6 cellular contexts compared by ENCODE assay signal in genomic region chr19:2235396-2236284, GRCh38. TPM values are rescaled to one million over a fixed set of nuclear protein-coding genes. Genes with fewer than 3 reads are reported as not detected.
DNase-seq lines count a peak whose midpoint lies in the region; ATAC-seq and TF ChIP-seq lines count a peak whose summit lies in the region.

No MANE protein-coding gene starts in this region.

- H3K9me2 ChIP-seq in DOHH2 (replicated peaks; ENCODE audit: control insufficient read depth, low read length), result no peaks in the 10 kb centered on the region
- H3K9me2 ChIP-seq in PC-9 (ENCODE audit: insufficient read depth), result no peaks in the 10 kb centered on the region

- H4K20me1 ChIP-seq in DOHH2 (ENCODE audit: control insufficient read depth, insufficient read depth, low read depth, low read length), result peaks cover 30% of the 10 kb centered on the region
- peaks cover 34% of the 10 kb centered on the region for H4K20me1 ChIP-seq in PC-9 (ENCODE audit: insufficient read depth)

- TF ChIP-seq CTCF in DOHH2 (IDR thresholded peaks at IDR 0.05; ENCODE audit: low read depth, low read length, poor library complexity, severe bottlenecking) (no peak), PC-9 (conservative IDR thresholded peaks at IDR 0.05) (no peak), glutamatergic neuron (IDR thresholded peaks at IDR 0.05; ENCODE audit: partially characterized antibody, unreplicated experiment) (no peak), suprapubic skin (IDR thresholded peaks at IDR 0.05) (no peak)

- peak overlapping the region; percentile 67; the same call in 1 of the 2 replicates for H2AFZ ChIP-seq in PC-9

- intact Hi-C loops in PC-9 (cut with micrococcal nuclease; ENCODE audit: unreplicated experiment), result loop anchor here (1.0 to 10.0 kb wide), 3 partner anchors 79 to 229 kb away; no protein-coding TSS in a partner anchor

- peaks cover 16% of the 10 kb centered on the region for H3K27me3 Mint-ChIP-seq in glutamatergic neuron (ENCODE audit: unreplicated experiment)

- DNase-seq in PC-9 (peak in 1 of 2 experiments; percentile 9), glutamatergic neuron (peak; percentile 38), suprapubic skin (ENCODE audit: low spot score in 2 of 2) (no peak)
- DNase-seq in stimulated activated CD4-positive, alpha-beta T cell treated with anti-CD3 and anti-CD28 coated beads, Interleukin-12 subunit alpha, Interleukin-12 subunit beta, amount 100 ng/mL, for 4 hours, result no peak

- H3K4me3 ChIP-seq in DOHH2 (ENCODE audit: low read length) (peak overlapping the region; percentile 97), PC-9 (peak overlapping the region; percentile 82), suprapubic skin (peak overlapping the region; percentile 92)

- H3K27ac ChIP-seq in DOHH2 (ENCODE audit: low read depth, low read length), result peak overlapping the region; percentile 77
- H3K27ac ChIP-seq in PC-9, result peak overlapping the region; percentile 83; the same call in 1 of the 2 replicates
- peak overlapping the region; percentile 94 for H3K27ac ChIP-seq in suprapubic skin

- H3K36me3 Mint-ChIP-seq in glutamatergic neuron (ENCODE audit: unreplicated experiment), result no peaks in the 10 kb centered on the region

- CTCF ChIA-PET in PC-9 (lab: Charles Lee), result interaction anchor here (0.6 kb wide), 1 partner anchor 80 kb away, joined by 4 read pairs; no protein-coding TSS in a partner anchor

- H3K4me1 ChIP-seq in DOHH2 (ENCODE audit: control insufficient read depth, low read length) (peaks cover 59% of the 10 kb centered on the region), PC-9 (replicated peaks; ENCODE audit: insufficient read depth) (peaks cover 15% of the 10 kb centered on the region), suprapubic skin (peaks cover 81% of the 10 kb centered on the region)

- peak overlapping the region; percentile 97 for H3K4me3 Mint-ChIP-seq in glutamatergic neuron (ENCODE audit: unreplicated experiment)

- H3K4me2 ChIP-seq in DOHH2 (ENCODE audit: low read length) (peak overlapping the region; percentile 88), PC-9 (peak overlapping the region; percentile 93)

- TF ChIP-seq EP300 in suprapubic skin (IDR thresholded peaks at IDR 0.05), result no peak

- H3K79me2 ChIP-seq in DOHH2 (ENCODE audit: control insufficient read depth, low read length), result peaks cover 95% of the 10 kb centered on the region
- peaks cover 64% of the 10 kb centered on the region for H3K79me2 ChIP-seq in PC-9 (ENCODE audit: low read depth)

- peak overlapping the region; percentile 97 for H3K27ac Mint-ChIP-seq in glutamatergic neuron (ENCODE audit: unreplicated experiment)

- TF ChIP-seq POLR2A in suprapubic skin (IDR thresholded peaks at IDR 0.05), result no peak

- H3K36me3 ChIP-seq in DOHH2 (ENCODE audit: control insufficient read depth, low read length), result peaks cover 89% of the 10 kb centered on the region
- H3K36me3 ChIP-seq in PC-9 (ENCODE audit: low read depth), result no peaks in the 10 kb centered on the region
- H3K36me3 ChIP-seq in suprapubic skin, result peaks cover 21% of the 10 kb centered on the region

- no peaks in the 10 kb centered on the region for H3K27me3 ChIP-seq in DOHH2 (ENCODE audit: control insufficient read depth, low read length)
- no peaks in the 10 kb centered on the region for H3K27me3 ChIP-seq in PC-9 (ENCODE audit: insufficient read depth, low read depth)
- no peaks in the 10 kb centered on the region for H3K27me3 ChIP-seq in suprapubic skin

- peaks cover 25% of the 10 kb centered on the region for H3K4me1 Mint-ChIP-seq in glutamatergic neuron (ENCODE audit: low read depth, unreplicated experiment)

- no TSS peak for BruUV-seq in PC-9 (replicated peaks; lab: Mats Ljungman, UMichigan)

- ATAC-seq in HG02610 (IDR thresholded peaks at IDR 0.05; ENCODE audit: unreplicated experiment), result peak; percentile 1

- H3F3A ChIP-seq in DOHH2 (ENCODE audit: control insufficient read depth, insufficient read depth), result peaks cover 9% of the 10 kb centered on the region; the same call in 1 of the 2 replicates
- H3F3A ChIP-seq in PC-9 (ENCODE audit: insufficient read depth, low read depth), result peaks cover 9% of the 10 kb centered on the region; the same call in 1 of the 2 replicates

- 0% methylated on average over 4 of the region's 73 CpGs for WGBS in suprapubic skin

- peaks cover 26% of the 10 kb centered on the region for H3K9me3 Mint-ChIP-seq in glutamatergic neuron (ENCODE audit: unreplicated experiment)

- H3K9me3 ChIP-seq in DOHH2 (ENCODE audit: control insufficient read depth, insufficient read depth, low read length), result no peaks in the 10 kb centered on the region
- no peaks in the 10 kb centered on the region for H3K9me3 ChIP-seq in PC-9 (ENCODE audit: insufficient read depth, low read depth)
- H3K9me3 ChIP-seq in suprapubic skin, result no peaks in the 10 kb centered on the region

- POLR2A ChIA-PET in PC-9 (lab: Charles Lee; ENCODE audit: unreplicated experiment), result interaction anchor here (0.6 to 0.7 kb wide), 2 partner anchors 85 to 240 kb away, joined by 3 to 4 read pairs; partner anchors contain the start of gene GADD45B

RNA-seq across cellular contexts. Expression of gene PLEKHJ1, which starts 0.5 kb away (rescaled TPM):
- total RNA-seq in PC-9 (2021) (38.6 and 45.9 TPM in 2 replicates), glutamatergic neuron (ENCODE audit: unreplicated experiment) (164 TPM), suprapubic skin (10 to 100 TPM; 36.1 to 78.0 (median 62.9) TPM)

RNA-seq across cellular contexts. Expression of gene SF3A2, which starts 1.0 kb away (rescaled TPM):
- total RNA-seq in PC-9 (2021) (73.5 and 83.0 TPM in 2 replicates), glutamatergic neuron (ENCODE audit: unreplicated experiment) (101 TPM), suprapubic skin (100 to 1,000 TPM in 1 of 4 donors, 10 to 100 TPM in 3; 48.0 to 103 (median 64.8) TPM)

RNA-seq across cellular contexts. Expression of gene AMH, which starts 13.5 kb away (rescaled TPM):
- total RNA-seq in PC-9 (2021), result 6.9 and 8.1 TPM in 2 replicates
- 11.0 TPM for total RNA-seq in glutamatergic neuron (ENCODE audit: unreplicated experiment)
- total RNA-seq in suprapubic skin, result 1 to 10 TPM; 1.7 to 4.3 (median 3.0) TPM

RNA-seq across cellular contexts. Expression of gene JSRP1, which starts 20.6 kb away (rescaled TPM):
- total RNA-seq in PC-9 (2021) (1.1 and 1.4 TPM in 2 replicates), glutamatergic neuron (ENCODE audit: unreplicated experiment) (not detected), suprapubic skin (not detected)

RNA-seq across cellular contexts. Expression of gene PEAK3, which starts 46.3 kb away (rescaled TPM):
- not detected in 2 replicates for total RNA-seq in PC-9 (2021)
- not detected for total RNA-seq in glutamatergic neuron (ENCODE audit: unreplicated experiment)
- total RNA-seq in suprapubic skin, result 1 to 10 TPM in 1 of 4 donors, under 1 TPM in 1, not detected in 2; 0.55 to 1.4 TPM
